ENCODE assay signal across 8 cellular contexts in genomic region chr10:23439452-23439919, GRCh38. TPM values are rescaled to one million over a fixed set of nuclear protein-coding genes. Genes with fewer than 3 reads are reported as not detected.
DNase-seq lines count a peak whose midpoint lies in the region; ATAC-seq and TF ChIP-seq lines count a peak whose summit lies in the region.

No MANE protein-coding gene starts in this region.

- peak overlapping the region; percentile 98 for H3K4me3 ChIP-seq in cardiac muscle cell
- H3K4me3 ChIP-seq in epithelial cell of proximal tubule (ENCODE audit: low read depth, low read length): peak overlapping the region; percentile 80
- H3K4me3 ChIP-seq in parathyroid adenoma (ENCODE audit: low read depth, low read length): peak overlapping the region; percentile 71

- H3K9me3 Mint-ChIP-seq in T-cell (no peaks in the 10 kb centered on the region), HFFc6 (no peaks in the 10 kb centered on the region)

- H3K27ac ChIP-seq in cardiac muscle cell (peak overlapping the region; percentile 95), parathyroid adenoma (peak overlapping the region; percentile 92)

- ATAC-seq in HG02852 (IDR thresholded peaks at IDR 0.05; ENCODE audit: unreplicated experiment) (peak; percentile 14), T-cell (replicated peaks in 1 of 4) (peak; percentile 14 to 43 (median 28))

- CTCF ChIA-PET in T-cell (lab: Charles Lee): no interaction called here

- peaks cover 31% of the 10 kb centered on the region for H3K79me2 ChIP-seq in parathyroid adenoma

- DNase-seq in cardiac muscle cell (ENCODE audit: low read depth in 1 of 2, low spot score in 1 of 2) (peak; percentile 37 to 59), cardiac septum (ENCODE audit: low spot score) (no peak), T-cell (peak in 7 of 34 experiments; percentile 9 to 38 (median 25)), epithelial cell of proximal tubule (ENCODE audit: low read depth) (no peak), NAMALWA (ENCODE audit: low spot score) (no peak), HFFc6 (no peak)

- H3K27me3 Mint-ChIP-seq in T-cell (no peaks in the 10 kb centered on the region), HFFc6 (ENCODE audit: insufficient read depth) (peaks cover 5% of the 10 kb centered on the region)

- H3K27ac Mint-ChIP-seq in T-cell: peak overlapping the region in 1 of 2 donors; percentile 28
- no peak overlapping the region for H3K27ac Mint-ChIP-seq in HFFc6

- POLR2A ChIA-PET in T-cell (lab: Charles Lee): interaction anchor here in 1 of 2 donors (0.8 kb wide), 1 partner anchor 8 kb away, joined by 3 read pairs; no protein-coding TSS in a partner anchor

- H3K4me1 ChIP-seq in cardiac muscle cell (ENCODE audit: low read depth) (peaks cover 17% of the 10 kb centered on the region), parathyroid adenoma (peaks cover 12% of the 10 kb centered on the region)

- H3K36me3 ChIP-seq in cardiac muscle cell (no peaks in the 10 kb centered on the region), parathyroid adenoma (ENCODE audit: control insufficient read depth, insufficient read depth, low read length) (no peaks in the 10 kb centered on the region)

- peak overlapping the region; percentile 55 for H3K4me2 ChIP-seq in parathyroid adenoma (ENCODE audit: low read length)

- H3K9ac ChIP-seq in parathyroid adenoma: peak overlapping the region; percentile 91

- H3K27me3 ChIP-seq in cardiac muscle cell: no peaks in the 10 kb centered on the region
- H3K27me3 ChIP-seq in parathyroid adenoma (ENCODE audit: control insufficient read depth, insufficient read depth, low read length): no peaks in the 10 kb centered on the region

- peak overlapping the region; percentile 90 for H2AFZ ChIP-seq in parathyroid adenoma

- H3K4me1 Mint-ChIP-seq in T-cell: peaks cover 43 to 44% (median 44%) of the 10 kb centered on the region in 3 donors
- H3K4me1 Mint-ChIP-seq in HFFc6 (ENCODE audit: low read depth): peaks cover 29% of the 10 kb centered on the region

- no peak for TF ChIP-seq CTCF in cardiac muscle cell (IDR thresholded peaks at IDR 0.05; ENCODE audit: low read depth, low read length)
- TF ChIP-seq CTCF in epithelial cell of proximal tubule (conservative IDR thresholded peaks at IDR 0.05; ENCODE audit: low read depth, low read length): no peak
- no peak for TF ChIP-seq CTCF in parathyroid adenoma (IDR thresholded peaks at IDR 0.05)
- TF ChIP-seq CTCF in HFFc6 (IDR thresholded peaks at IDR 0.05): no peak

- intact Hi-C loops in cardiac septum (cut with DNase I): loop anchor here (2.0 kb wide), 2 partner anchors 37 to 95 kb away; partner anchors contain the start of gene C10orf67

- H3K4me3 Mint-ChIP-seq in T-cell (peak overlapping the region; percentile 39 to 89 (median 50)), HFFc6 (no peak overlapping the region)

- H3K36me3 Mint-ChIP-seq in T-cell (peaks cover 16% of the 10 kb centered on the region), HFFc6 (ENCODE audit: low read depth) (no peaks in the 10 kb centered on the region)

- no peaks in the 10 kb centered on the region for H3K9me3 ChIP-seq in cardiac muscle cell (ENCODE audit: low read depth)
- no peaks in the 10 kb centered on the region for H3K9me3 ChIP-seq in parathyroid adenoma (ENCODE audit: control insufficient read depth, low read length)

RNA-seq across cellular contexts. Expression of gene OTUD1, which starts 0.6 kb away (rescaled TPM):
- 8.1 and 12.6 TPM in 2 replicates for total RNA-seq in cardiac muscle cell
- polyA plus RNA-seq in cardiac muscle cell: 15.3 and 17.8 TPM in 2 replicates
- 38.2 TPM for total RNA-seq in cardiac septum
- 10 to 100 TPM; 23.0 to 55.8 (median 28.5) TPM for total RNA-seq in T-cell
- total RNA-seq in epithelial cell of proximal tubule: 4.7 and 6.2 TPM in 2 replicates
- total RNA-seq in HFFc6 (2021; fragmentation: NEBNext Ultra II Directional; extraction: Animal tissue kit (Norgen Biotek cat#: 25700)): 1 to 10 TPM; 3.6 to 4.9 (median 4.0) TPM

Comparison
In these comparisons a context has a peak if more than half of its experiments do, and no peak if none do; other contexts are left out.
1. DNase-seq: peak in cardiac muscle cell (2 of 2); none in cardiac septum (single experiment), epithelial cell of proximal tubule (single experiment), NAMALWA (single experiment) and HFFc6 (single experiment).
2. Peak in every context shown above with its lines, with median percentiles within 50 percentile points of each other: H3K4me3 ChIP-seq.